Comparison of ENCODE assay signal across 8 cellular contexts in genomic region chr12:12899530-12900380, GRCh38. TPM values are rescaled to one million over a fixed set of nuclear protein-coding genes. Genes with fewer than 3 reads are reported as not detected.
DNase-seq lines count a peak whose midpoint lies in the region; ATAC-seq and TF ChIP-seq lines count a peak whose summit lies in the region.
"Had no signal": no experiment of that assay in that cellular context is flagged by ENCODE, and none has a peak within 500 bp of the region (broad histone marks: within the 10 kb centered on the region; RNA-seq: fewer than 3 reads in every experiment).

No MANE protein-coding gene starts in this region.

- peak overlapping the region; percentile 73 for H3K27ac Mint-ChIP-seq in activated T-helper 17 cell treated with anti-CD3 and anti-CD28 coated beads, Interleukin-2, amount 50 U/mL, for 72 hours

- H3K4me3 Mint-ChIP-seq in activated T-helper 17 cell treated with anti-CD3 and anti-CD28 coated beads, Interleukin-2, amount 50 U/mL, for 72 hours = peak overlapping the region; percentile 13

- H3K27me3 ChIP-seq in thoracic aorta (replicated peaks; ENCODE audit: insufficient read depth) = no peaks in the 10 kb centered on the region

- H3K36me3 ChIP-seq in thoracic aorta = no peaks in the 10 kb centered on the region

- peak overlapping the region; percentile 14 for H3K4me3 ChIP-seq in thoracic aorta

- TF ChIP-seq CTCF in thoracic aorta (IDR thresholded peaks at IDR 0.05) = no peak

- H3K27ac ChIP-seq in thoracic aorta = peak overlapping the region; percentile 94
- H3K27ac ChIP-seq: VCaP had no signal

- peaks cover 51 to 90% of the 10 kb centered on the region in 2 donors for H3K4me1 ChIP-seq in thoracic aorta (ENCODE audit: control insufficient read depth in 1 of 2, low read depth in 2 of 2)

- H3K9me3 ChIP-seq in thoracic aorta = no peaks in the 10 kb centered on the region

- H3K9me3 Mint-ChIP-seq in activated T-helper 17 cell treated with anti-CD3 and anti-CD28 coated beads, Interleukin-2, amount 50 U/mL, for 72 hours = no peaks in the 10 kb centered on the region

- peaks cover 13% of the 10 kb centered on the region for H3K4me1 Mint-ChIP-seq in activated T-helper 17 cell treated with anti-CD3 and anti-CD28 coated beads, Interleukin-2, amount 50 U/mL, for 72 hours

- peak; percentile 98 for DNase-seq in iris pigment epithelial cell (ENCODE audit: low read depth)
- no peak for DNase-seq in thoracic aorta (ENCODE audit: low spot score)
- no peak for DNase-seq in DMS79 treated with DMSO at 0.1 percent for 48 hours (lab: John Stamatoyannopoulos, UW)

- ATAC-seq in GM18873 (IDR thresholded peaks at IDR 0.05; ENCODE audit: low FRiP score, unreplicated experiment) (peak; percentile 74), HG03039 (IDR thresholded peaks at IDR 0.05; ENCODE audit: unreplicated experiment) (peak; percentile 76), thoracic aorta (ENCODE audit: insufficient number of reproducible peaks, low FRiP score, low read depth) (peak; percentile 15), GM21423 (IDR thresholded peaks at IDR 0.05; ENCODE audit: unreplicated experiment) (no peak)
- ATAC-seq in activated T-helper 17 cell treated with anti-CD3 and anti-CD28 coated beads, Interleukin-2, amount 50 U/mL, for 72 hours (replicated peaks) = peak; percentile 90

- no peaks in the 10 kb centered on the region for H3K36me3 Mint-ChIP-seq in activated T-helper 17 cell treated with anti-CD3 and anti-CD28 coated beads, Interleukin-2, amount 50 U/mL, for 72 hours (ENCODE audit: low read depth)

- peaks cover 21% of the 10 kb centered on the region for H3K27me3 Mint-ChIP-seq in activated T-helper 17 cell treated with anti-CD3 and anti-CD28 coated beads, Interleukin-2, amount 50 U/mL, for 72 hours

RNA-seq across cellular contexts. Expression of gene GPRC5A, which starts 8.4 kb away (rescaled TPM):
- 1 to 10 TPM in 1 of 2 donors, under 1 TPM in 1; 0.99 to 2.9 TPM for total RNA-seq in activated T-helper 17 cell treated with anti-CD3 and anti-CD28 coated beads, Interleukin-2, amount 50 U/mL, for 72 hours
- 100 to 1,000 TPM in 1 of 2 donors, 10 to 100 TPM in 1; 42.8 to 123 TPM for total RNA-seq in thoracic aorta

RNA-seq across cellular contexts. Expression of gene GPRC5D, which starts 52.2 kb away (rescaled TPM):
- not detected for total RNA-seq in activated T-helper 17 cell treated with anti-CD3 and anti-CD28 coated beads, Interleukin-2, amount 50 U/mL, for 72 hours
- not detected for total RNA-seq in thoracic aorta

Comparison
In these comparisons a context has a peak if more than half of its experiments do, and no peak if none do; other contexts are left out.
1. RNA of gene GPRC5A, which starts 8.4 kb away (total RNA-seq): 42.8 to 123 TPM in thoracic aorta; 0.99 to 2.9 TPM in activated T-helper 17 cell treated with anti-CD3 and anti-CD28 coated beads, Interleukin-2, amount 50 U/mL, for 72 hours; every median in the first group is over 10 times any median in the second.